ENCODE assay signal across 9 cellular contexts in the genomic region with DNA sequence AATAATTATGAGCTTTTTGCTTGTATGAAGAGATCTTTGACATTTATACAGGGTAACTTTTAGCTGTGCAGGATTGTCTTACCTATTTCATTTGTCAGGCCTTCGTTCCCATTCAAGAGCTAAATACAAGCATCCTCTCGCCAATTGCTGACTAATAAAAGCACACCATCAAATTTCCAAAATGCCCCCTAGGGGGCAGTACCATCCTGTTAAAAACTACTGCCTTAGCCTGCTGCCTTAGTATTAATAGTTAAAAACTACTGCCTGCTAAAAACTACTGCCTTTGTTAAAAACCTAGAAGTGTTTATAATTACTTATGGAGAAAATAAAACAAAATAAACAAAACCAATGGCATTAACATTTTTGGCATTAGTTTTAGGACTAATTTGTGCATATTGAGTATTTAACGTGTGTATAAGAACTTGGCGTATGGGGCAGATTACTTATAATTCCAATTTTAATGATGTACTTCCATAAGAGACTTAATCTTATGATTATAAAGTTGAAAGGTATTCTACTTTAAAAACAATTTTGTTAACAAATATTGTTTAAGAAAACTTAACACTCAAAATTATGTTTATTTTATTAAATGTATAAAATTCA.
DNase-seq lines count a peak whose midpoint lies in the region; ATAC-seq and TF ChIP-seq lines count a peak whose summit lies in the region.
"Had no signal": no experiment of that assay in that cellular context is flagged by ENCODE, and none has a peak within 500 bp of the region (broad histone marks: within the 10 kb centered on the region; RNA-seq: fewer than 3 reads in every experiment).

No MANE protein-coding gene starts in this region.

- DNase-seq in ACHN (peak; percentile 66), NCI-H1092 (lab: John Stamatoyannopoulos, UW) (peak; percentile 33), astrocyte of the cerebellum (ENCODE audit: low read depth) (peak; percentile 64), inferior parietal cortex (ENCODE audit: extremely low spot score) (peak; percentile 93)
- DNase-seq in stimulated activated CD4-positive, alpha-beta T cell treated with anti-CD3 and anti-CD28 coated beads, Interleukin-4, amount 100 ng/mL, for 1 hour: peak; percentile 42

- H3K4me3 ChIP-seq in astrocyte of the cerebellum (ENCODE audit: low read depth, low read length): no peak overlapping the region
- H3K4me3 ChIP-seq: skin epidermis had no signal

- ATAC-seq in SK-N-SH treated with all-trans-retinoic acid at 6 μM for 48 hours (peak; percentile 25; the same call in 2 of the 3 replicates), HG02571 (IDR thresholded peaks at IDR 0.05; ENCODE audit: unreplicated experiment) (no peak)

- in situ Hi-C loops in ACHN (cut with HindIII; ENCODE audit: low pct_ligation_motif_present, low pct_unique_long_range_greater_than_20kb, low sequenced_read_pairs): no loop called here
- in situ Hi-C loops in astrocyte of the cerebellum (cut with HindIII; ENCODE audit: low sequenced_read_pairs): no loop called here

- TF ChIP-seq CTCF in GM12874 (IDR thresholded peaks at IDR 0.05; ENCODE audit: insufficient read depth, low read depth, low read length) (peak; percentile 60), astrocyte of the cerebellum (IDR thresholded peaks at IDR 0.05; ENCODE audit: low read depth, low read length, missing control alignments) (peak; percentile 80)

TF ChIP-seq in SK-N-SH treated with all-trans-retinoic acid at 6 μM for 48 hours, 23 proteins besides CTCF, POLR2A, EP300 and RAD21:
- TF ChIP-seq ZNF70 (CRISPR knock-in tag; IDR thresholded peaks at IDR 0.05) (no peak), TOX (CRISPR knock-in tag; IDR thresholded peaks at IDR 0.05; ENCODE audit: borderline replicate concordance) (no peak), ISL1 (CRISPR knock-in tag; IDR thresholded peaks at IDR 0.05) (no peak), ARNTL (CRISPR knock-in tag; IDR thresholded peaks at IDR 0.05; ENCODE audit: borderline replicate concordance, low read depth) (no peak), ZNF8 (CRISPR knock-in tag; IDR thresholded peaks at IDR 0.05) (no peak), SNAI2 (CRISPR knock-in tag; IDR thresholded peaks at IDR 0.05) (no peak)
- TF ChIP-seq, protein P1, sequence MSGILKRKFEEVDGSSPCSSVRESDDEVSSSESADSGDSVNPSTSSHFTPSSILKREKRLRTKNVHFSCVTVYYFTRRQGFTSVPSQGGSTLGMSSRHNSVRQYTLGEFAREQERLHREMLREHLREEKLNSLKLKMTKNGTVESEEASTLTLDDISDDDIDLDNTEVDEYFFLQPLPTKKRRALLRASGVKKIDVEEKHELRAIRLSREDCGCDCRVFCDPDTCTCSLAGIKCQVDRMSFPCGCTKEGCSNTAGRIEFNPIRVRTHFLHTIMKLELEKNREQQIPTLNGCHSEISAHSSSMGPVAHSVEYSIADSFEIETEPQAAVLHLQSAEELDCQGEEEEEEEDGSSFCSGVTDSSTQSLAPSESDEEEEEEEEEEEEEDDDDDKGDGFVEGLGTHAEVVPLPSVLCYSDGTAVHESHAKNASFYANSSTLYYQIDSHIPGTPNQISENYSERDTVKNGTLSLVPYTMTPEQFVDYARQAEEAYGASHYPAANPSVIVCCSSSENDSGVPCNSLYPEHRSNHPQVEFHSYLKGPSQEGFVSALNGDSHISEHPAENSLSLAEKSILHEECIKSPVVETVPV (CRISPR knock-in tag; IDR thresholded peaks at IDR 0.05): no peak

Comparison
In these comparisons a context has a peak if more than half of its experiments do, and no peak if none do; other contexts are left out.
1. DNase-seq: peak in every context shown above with its lines; median percentile 93 in inferior parietal cortex; 66 in ACHN; 64 in astrocyte of the cerebellum; 42 in stimulated activated CD4-positive, alpha-beta T cell treated with anti-CD3 and anti-CD28 coated beads, Interleukin-4, amount 100 ng/mL, for 1 hour; 33 in NCI-H1092.